In genomic region chr11:27183672-27184457, GRCh38 we compare ENCODE assay signal across 1 cellular context.
TF ChIP-seq lines count a peak whose summit lies in the region.

No MANE protein-coding gene starts in this region.

TF ChIP-seq in HepG2, 621 proteins besides CTCF, POLR2A, EP300 and RAD21 (continued from another document):
- TF ChIP-seq RERE (CRISPR knock-in tag; IDR thresholded peaks at IDR 0.05; ENCODE audit: low read depth), result no peak
